Comparison of ENCODE assay signal across 12 cellular contexts in the genomic region with DNA sequence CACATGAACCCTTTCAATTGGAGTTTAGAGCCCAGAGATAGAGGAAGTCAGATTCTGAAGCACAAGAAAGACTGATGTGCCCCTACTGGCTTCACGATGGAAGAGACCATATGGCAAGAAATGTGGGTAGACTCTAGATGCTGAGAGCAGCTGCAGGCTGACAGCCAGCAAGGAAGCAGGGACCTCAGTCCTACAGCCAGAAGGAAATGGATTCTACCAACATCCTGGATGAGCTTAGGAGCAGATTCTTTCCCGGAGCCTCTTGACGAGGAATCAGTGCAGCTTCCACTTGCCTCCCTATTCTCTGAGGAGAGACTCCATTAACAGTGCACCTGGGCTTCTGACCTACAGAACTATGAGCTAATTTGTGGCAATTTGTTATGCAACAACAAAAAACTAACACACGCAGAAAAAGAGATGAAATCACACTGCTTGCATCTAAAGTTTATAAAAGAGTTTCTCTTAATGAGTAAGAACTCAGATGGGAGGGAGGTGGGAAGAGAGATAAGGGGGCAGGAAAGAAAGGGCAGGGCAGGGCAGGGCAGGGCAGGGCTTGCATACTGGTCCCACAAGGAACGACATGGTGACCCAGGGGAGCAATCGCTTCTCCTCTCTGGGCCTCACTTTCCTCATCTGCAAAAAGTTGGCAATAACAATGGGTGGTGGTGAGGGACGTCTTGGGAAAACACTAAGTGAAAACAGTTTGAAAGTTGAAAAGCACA.
A peak's percentile ranks its signal among the peaks of the same experiment; 100 is the strongest.
DNase-seq lines count a peak whose midpoint lies in the region; ATAC-seq and TF ChIP-seq lines count a peak whose summit lies in the region.
"Had no signal": no experiment of that assay in that cellular context is flagged by ENCODE, and none has a peak within 500 bp of the region (broad histone marks: within the 10 kb centered on the region; RNA-seq: fewer than 3 reads in every experiment).

No MANE protein-coding gene starts in this region.

- H3K27me3 Mint-ChIP-seq in type B pancreatic cell (no peaks in the 10 kb centered on the region), HFFc6 (ENCODE audit: insufficient read depth) (peaks cover 2% of the 10 kb centered on the region; the same call in 1 of the 2 replicates)

- H3K27me3 ChIP-seq in right atrium auricular region = no peaks in the 10 kb centered on the region

- H3K27ac Mint-ChIP-seq in type B pancreatic cell = peak overlapping the region; percentile 78
- H3K27ac Mint-ChIP-seq in HFFc6 = no peak overlapping the region; the same call in 1 of the 2 replicates
- H3K27ac Mint-ChIP-seq: nephron progenitor cell had no signal

- peaks cover 40% of the 10 kb centered on the region for H3K4me1 Mint-ChIP-seq in type B pancreatic cell (ENCODE audit: unreplicated experiment)
- H3K4me1 Mint-ChIP-seq in HFFc6 (ENCODE audit: low read depth) = peaks cover 14% of the 10 kb centered on the region

- intact Hi-C loops in Right ventricle myocardium superior (cut with DNase I) = no loop called here

- H3K27ac ChIP-seq in right atrium auricular region = no peak overlapping the region

- DNase-seq in Right ventricle myocardium superior = no peak
- DNase-seq in right atrium auricular region (ENCODE audit: low spot score) = no peak
- peak; percentile 57 for DNase-seq in SHP77 treated with DMSO at 0.1 percent for 48 hours (lab: John Stamatoyannopoulos, UW)
- DNase-seq in iPS DF 19.7 (ENCODE audit: low read depth, low spot score) = peak; percentile 91
- no peak for DNase-seq in type B pancreatic cell (ENCODE audit: extremely low spot score, unreplicated experiment)
- DNase-seq in SKM-1 treated with dmso at 0.1 percent for 144 hours (lab: John Stamatoyannopoulos, UW; ENCODE audit: unreplicated experiment) = no peak
- DNase-seq in HFFc6 = no peak
- DNase-seq: DMS79, foreskin fibroblast, NCI-H1930, nephron progenitor cell had no signal

- TF ChIP-seq CTCF in right atrium auricular region (IDR thresholded peaks at IDR 0.05) (no peak), type B pancreatic cell (conservative IDR thresholded peaks at IDR 0.05) (no peak), HFFc6 (IDR thresholded peaks at IDR 0.05) (no peak)

- H3K4me1 ChIP-seq in right atrium auricular region = no peaks in the 10 kb centered on the region

- H3K9me3 Mint-ChIP-seq in type B pancreatic cell (peaks cover 4% of the 10 kb centered on the region), HFFc6 (no peaks in the 10 kb centered on the region)
- H3K9me3 Mint-ChIP-seq: nephron progenitor cell had no signal

- no peak overlapping the region for H3K4me3 ChIP-seq in right atrium auricular region

- ATAC-seq in Right ventricle myocardium superior (ENCODE audit: poor library complexity) (peak; percentile 39), HG02588 (IDR thresholded peaks at IDR 0.05; ENCODE audit: unreplicated experiment) (no peak)

- no peaks in the 10 kb centered on the region for H3K36me3 ChIP-seq in right atrium auricular region

- H3K4me3 Mint-ChIP-seq in type B pancreatic cell (no peak overlapping the region), HFFc6 (no peak overlapping the region)
- H3K4me3 Mint-ChIP-seq: nephron progenitor cell had no signal

- no peaks in the 10 kb centered on the region for H3K9me3 ChIP-seq in right atrium auricular region

- H3K36me3 Mint-ChIP-seq in type B pancreatic cell = peaks cover 8% of the 10 kb centered on the region
- H3K36me3 Mint-ChIP-seq in HFFc6 (ENCODE audit: low read depth) = no peaks in the 10 kb centered on the region

Comparison
In these comparisons a context has a peak if more than half of its experiments do, and no peak if none do; other contexts are left out.
1. DNase-seq: peak in SHP77 treated with DMSO at 0.1 percent for 48 hours (single experiment) and iPS DF 19.7 (single experiment); none in Right ventricle myocardium superior (single experiment), right atrium auricular region (single experiment), type B pancreatic cell (single experiment), SKM-1 treated with dmso at 0.1 percent for 144 hours (single experiment) and HFFc6 (single experiment).